ENCODE assay signal across 1 cellular context in the genomic region with DNA sequence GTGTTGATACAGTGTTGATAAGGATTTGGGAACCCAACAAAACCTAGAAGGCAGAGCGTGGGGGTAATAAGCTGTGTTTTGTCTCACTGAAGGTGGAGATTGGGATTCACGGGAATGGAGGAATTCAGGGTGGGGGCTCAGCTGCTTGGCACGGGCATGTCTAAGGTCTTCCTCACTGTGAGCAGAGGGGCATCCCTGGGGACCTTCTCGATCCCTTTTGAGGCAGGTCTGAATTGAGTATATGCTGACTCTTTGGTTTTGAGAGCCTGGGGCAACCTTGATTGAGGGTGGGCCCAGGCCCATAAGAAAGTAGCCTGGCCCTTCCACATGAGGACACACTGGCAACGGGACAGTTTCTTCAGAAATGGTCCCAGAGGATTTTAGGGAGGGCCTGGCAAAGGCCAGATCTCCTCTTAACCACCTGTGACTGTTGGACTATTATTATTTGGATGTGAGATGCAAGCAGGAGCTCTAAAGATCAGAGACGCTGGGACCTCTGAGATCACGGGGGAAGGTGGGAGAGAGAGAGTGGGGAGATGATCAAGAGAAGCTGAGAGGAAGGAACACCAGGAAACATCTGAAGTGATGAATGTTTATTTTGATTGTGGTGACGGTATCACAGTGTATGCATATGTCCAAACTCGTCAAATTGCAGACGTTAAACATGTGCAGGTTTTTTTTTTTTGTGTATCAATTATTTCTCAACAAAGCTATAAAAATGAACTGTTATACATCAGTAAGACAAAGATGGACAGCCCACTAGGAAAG.
A peak's percentile ranks its signal among the peaks of the same experiment; 100 is the strongest.
TF ChIP-seq lines count a peak whose summit lies in the region.

No MANE protein-coding gene starts in this region.

TF ChIP-seq in endothelial cell of umbilical vein, 7 proteins besides CTCF, POLR2A, EP300 and RAD21:
- TF ChIP-seq EZH2 (IDR thresholded peaks at IDR 0.05; ENCODE audit: borderline replicate concordance, low read depth, low read length, severe bottlenecking) (no peak), MYC (IDR thresholded peaks at IDR 0.05; ENCODE audit: low read depth, low read length) (no peak), FOS (IDR thresholded peaks at IDR 0.05; ENCODE audit: borderline replicate concordance, insufficient read depth, low read length) (peak; percentile 21), JUN (IDR thresholded peaks at IDR 0.05; ENCODE audit: borderline replicate concordance, insufficient read depth, insufficient read length, low read depth) (no peak), POLR2AphosphoS5 (IDR thresholded peaks at IDR 0.05; ENCODE audit: insufficient read depth, low read depth, low read length) (no peak), GATA2 (IDR thresholded peaks at IDR 0.05; ENCODE audit: insufficient read depth, insufficient read length, low read depth, low read length) (no peak)
- TF ChIP-seq, protein P1, sequence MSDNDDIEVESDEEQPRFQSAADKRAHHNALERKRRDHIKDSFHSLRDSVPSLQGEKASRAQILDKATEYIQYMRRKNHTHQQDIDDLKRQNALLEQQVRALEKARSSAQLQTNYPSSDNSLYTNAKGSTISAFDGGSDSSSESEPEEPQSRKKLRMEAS (IDR thresholded peaks at IDR 0.05; ENCODE audit: insufficient read depth, insufficient read length), result no peak
